ENCODE assay signal across 17 cellular contexts in genomic region chr17:50036455-50037320, GRCh38. TPM values are rescaled to one million over a fixed set of nuclear protein-coding genes. Genes with fewer than 3 reads are reported as not detected.
DNase-seq lines count a peak whose midpoint lies in the region; ATAC-seq and TF ChIP-seq lines count a peak whose summit lies in the region.
"Had no signal": no experiment of that assay in that cellular context is flagged by ENCODE, and none has a peak within 500 bp of the region (broad histone marks: within the 10 kb centered on the region; RNA-seq: fewer than 3 reads in every experiment).

No MANE protein-coding gene starts in this region.

- H3K27ac Mint-ChIP-seq in MCF 10A (ENCODE audit: low read depth, unreplicated experiment), result peak overlapping the region; percentile 84
- H3K27ac Mint-ChIP-seq in nephron, result peak overlapping the region; percentile 50 to 84 (median 66)
- H3K27ac Mint-ChIP-seq: activated CD4-positive, alpha-beta memory T cell treated with anti-CD3 and anti-CD28 coated beads for 36 hours had no signal

- H3K4me1 ChIP-seq in SK-N-SH (ENCODE audit: control insufficient read depth in 1 of 2, insufficient read depth in 2 of 2, low read depth in 1 of 2, low read length in 1 of 2), result peaks cover 7 to 40% of the 10 kb centered on the region in 2 experiments; a peak in 2 of 4 replicates

- no peak for TF ChIP-seq CTCF in SK-N-SH (IDR thresholded peaks at IDR 0.05)
- no peak for TF ChIP-seq CTCF in MCF 10A (IDR thresholded peaks at IDR 0.05; ENCODE audit: unreplicated experiment)
- TF ChIP-seq CTCF in nephron (IDR thresholded peaks at IDR 0.05; ENCODE audit: unreplicated experiment in 3 of 3), result no peak
- TF ChIP-seq CTCF in GM20000 (IDR thresholded peaks at IDR 0.05; ENCODE audit: extremely low read depth, missing control alignments), result no peak

- TF ChIP-seq EP300 in SK-N-SH (IDR thresholded peaks at IDR 0.05; ENCODE audit: borderline replicate concordance in 1 of 2, low read depth in 1 of 2, low read length in 1 of 2), result no peak

- peaks cover 27% of the 10 kb centered on the region for H3K4me1 Mint-ChIP-seq in MCF 10A (ENCODE audit: insufficient read depth, unreplicated experiment)
- H3K4me1 Mint-ChIP-seq in nephron, result peaks cover 46% of the 10 kb centered on the region

- POLR2A ChIA-PET in SK-N-SH (lab: Yijun Ruan, JAX) (interaction anchor here (0.6 kb wide), 1 partner anchor 11 kb away, joined by 3 read pairs; no protein-coding TSS in a partner anchor), MCF 10A (lab: Yijun Ruan, JAX) (interaction anchor here (0.7 to 15.8 kb wide), 3 partner anchors 18 to 28 kb away, joined by 3 to 329 read pairs (median 3); partner anchors contain the start of gene ITGA3)

- 81% methylated on average over 11 of the region's 12 CpGs for WGBS in SK-N-SH (ENCODE audit: low lambda C conversion rate)

- H2AFZ ChIP-seq in SK-N-SH (ENCODE audit: low read depth), result no peak overlapping the region

- ATAC-seq in SK-N-SH treated with all-trans-retinoic acid at 6 μM for 48 hours, result no peak; the same call in 2 of the 3 replicates

- H3K9me3 ChIP-seq in SK-N-SH, result no peaks in the 10 kb centered on the region

- BruUV-seq in MCF 10A (replicated peaks; lab: Mats Ljungman, UMichigan), result no TSS peak

- no peaks in the 10 kb centered on the region for H3K9me2 ChIP-seq in SK-N-SH

- H3K79me2 ChIP-seq in SK-N-SH (ENCODE audit: insufficient read depth), result no peaks in the 10 kb centered on the region

- peak overlapping the region; percentile 61 to 65; a peak in 3 of 4 replicates for H3K27ac ChIP-seq in SK-N-SH (ENCODE audit: low read depth in 2 of 2, low read length in 1 of 2)
- H3K27ac ChIP-seq: HL-60 had no signal

- H3K36me3 Mint-ChIP-seq in MCF 10A (ENCODE audit: insufficient read depth, unreplicated experiment) (no peaks in the 10 kb centered on the region), nephron (ENCODE audit: low read depth) (no peaks in the 10 kb centered on the region)
- H3K36me3 Mint-ChIP-seq: activated CD4-positive, alpha-beta memory T cell treated with anti-CD3 and anti-CD28 coated beads for 36 hours had no signal

- H3K9me3 Mint-ChIP-seq in MCF 10A (ENCODE audit: unreplicated experiment), result no peaks in the 10 kb centered on the region
- no peaks in the 10 kb centered on the region for H3K9me3 Mint-ChIP-seq in nephron
- H3K9me3 Mint-ChIP-seq: activated CD4-positive, alpha-beta memory T cell treated with anti-CD3 and anti-CD28 coated beads for 36 hours had no signal

- peak overlapping the region; percentile 66 for H3K4me2 ChIP-seq in SK-N-SH

- CTCF ChIA-PET in SK-N-SH (lab: Yijun Ruan, JAX), result interaction anchor here (1.0 to 15.7 kb wide), 6 partner anchors 9 to 156 kb away, joined by 3 to 353 read pairs (median 34); partner anchors contain the start of genes ITGA3 and PDK2
- CTCF ChIA-PET in MCF 10A (lab: Yijun Ruan, JAX), result interaction anchor here (0.8 to 1.1 kb wide), 3 partner anchors 10 to 57 kb away, joined by 3 to 5 read pairs (median 3); no protein-coding TSS in a partner anchor

- no peak overlapping the region for H3K4me3 Mint-ChIP-seq in MCF 10A (ENCODE audit: unreplicated experiment)
- H3K4me3 Mint-ChIP-seq in nephron, result no peak overlapping the region
- H3K4me3 Mint-ChIP-seq: activated CD4-positive, alpha-beta memory T cell treated with anti-CD3 and anti-CD28 coated beads for 36 hours had no signal

- no peak for TF ChIP-seq RAD21 in SK-N-SH (IDR thresholded peaks at IDR 0.05; ENCODE audit: low read length)

- H3K27me3 Mint-ChIP-seq in MCF 10A (ENCODE audit: insufficient read depth, unreplicated experiment) (no peaks in the 10 kb centered on the region), nephron (ENCODE audit: low read depth) (peaks cover 7% of the 10 kb centered on the region)

- H3F3A ChIP-seq in SK-N-SH (replicated peaks; ENCODE audit: insufficient read depth), result peaks cover 40% of the 10 kb centered on the region

- intact Hi-C loops in MCF 10A (cut with micrococcal nuclease), result no loop called here

- no peaks in the 10 kb centered on the region for H3K36me3 ChIP-seq in SK-N-SH (replicated peaks in 1 of 2; ENCODE audit: control insufficient read depth in 1 of 2, insufficient read depth in 2 of 2, low read length in 1 of 2)

- no peaks in the 10 kb centered on the region for H4K20me1 ChIP-seq in SK-N-SH (ENCODE audit: insufficient read depth)

- H3K27me3 ChIP-seq in SK-N-SH (ENCODE audit: insufficient read depth), result no peaks in the 10 kb centered on the region

- no peak for TF ChIP-seq POLR2A in erythroblast (IDR thresholded peaks at IDR 0.05; ENCODE audit: low read length)

- no peak overlapping the region for H3K4me3 ChIP-seq in SK-N-SH (ENCODE audit: low read depth in 2 of 2, low read length in 1 of 2)

- peak overlapping the region; percentile 35; the same call in 1 of the 2 replicates for H3K9ac ChIP-seq in SK-N-SH

- DNase-seq in SK-N-SH (peak; percentile 23), MCF 10A (ENCODE audit: unreplicated experiment) (no peak), ureter (ENCODE audit: low spot score) (peak; percentile 41), GM20000 (ENCODE audit: low spot score) (no peak), erythroblast (lab: John Stamatoyannopoulos, UW) (no peak)
- DNase-seq in stimulated activated CD4-positive, alpha-beta T cell treated with anti-CD3 and anti-CD28 coated beads, Interleukin-2, amount 100 ng/mL, for 48 hours, result no peak
- DNase-seq: activated CD4-positive, alpha-beta memory T cell treated with anti-CD3 and anti-CD28 coated beads for 36 hours; central memory CD4-positive, alpha-beta T cell; NCI-H524; Right ventricle myocardium superior; substantia nigra had no signal

TF ChIP-seq in SK-N-SH, 30 proteins besides CTCF, POLR2A, EP300 and RAD21 (continues in another document):
- no peak for TF ChIP-seq MAX (IDR thresholded peaks at IDR 0.05; ENCODE audit: low read depth)
- TF ChIP-seq RXRA (IDR thresholded peaks at IDR 0.05; ENCODE audit: borderline replicate concordance, low read depth), result no peak
- TF ChIP-seq FOXJ3 (CRISPR knock-in tag; IDR thresholded peaks at IDR 0.05), result no peak
- no peak for TF ChIP-seq SIN3A (IDR thresholded peaks at IDR 0.05; ENCODE audit: borderline replicate concordance, low read depth, low read length)
- no peak for TF ChIP-seq PBX3 (IDR thresholded peaks at IDR 0.05)
- TF ChIP-seq CHD2 (IDR thresholded peaks at IDR 0.05; ENCODE audit: low read length, partially characterized antibody), result no peak
- no peak for TF ChIP-seq MEF2A (IDR thresholded peaks at IDR 0.05; ENCODE audit: borderline replicate concordance, low read depth)
- no peak for TF ChIP-seq RCOR1 (IDR thresholded peaks at IDR 0.05; ENCODE audit: low read length)
- TF ChIP-seq TCF12 (IDR thresholded peaks at IDR 0.05), result no peak
- no peak for TF ChIP-seq TAF1 (IDR thresholded peaks at IDR 0.05; ENCODE audit: borderline replicate concordance, low read depth, low read length)

TF ChIP-seq in SK-N-SH treated with all-trans-retinoic acid at 6 μM for 48 hours, 23 proteins besides CTCF, POLR2A, EP300 and RAD21:
- TF ChIP-seq ZNF8 (CRISPR knock-in tag; IDR thresholded peaks at IDR 0.05) (no peak), ARNTL (CRISPR knock-in tag; IDR thresholded peaks at IDR 0.05; ENCODE audit: borderline replicate concordance, low read depth) (no peak), ZNF565 (CRISPR knock-in tag; conservative IDR thresholded peaks at IDR 0.05; ENCODE audit: low read depth) (no peak), ZNF70 (CRISPR knock-in tag; IDR thresholded peaks at IDR 0.05) (no peak), CREB5 (CRISPR knock-in tag; IDR thresholded peaks at IDR 0.05; ENCODE audit: low read depth) (no peak), ISL1 (CRISPR knock-in tag; IDR thresholded peaks at IDR 0.05) (no peak), ZFP30 (CRISPR knock-in tag; IDR thresholded peaks at IDR 0.05) (no peak), ZFP3 (CRISPR knock-in tag; IDR thresholded peaks at IDR 0.05) (no peak), SNAI2 (CRISPR knock-in tag; IDR thresholded peaks at IDR 0.05) (no peak), ESRRG (CRISPR knock-in tag; IDR thresholded peaks at IDR 0.05) (no peak), OSR1 (CRISPR knock-in tag; IDR thresholded peaks at IDR 0.05) (no peak)

RNA-seq across cellular contexts. Expression of gene ITGA3, which starts 19.2 kb away (rescaled TPM):
- polyA plus RNA-seq in SK-N-SH (2012; rRNA removed), result 543 and 766 TPM in 2 replicates
- 239 and 423 TPM in 2 replicates for polyA plus RNA-seq in SK-N-SH (2012; cell fraction: cytosol; rRNA removed)
- polyA plus RNA-seq in SK-N-SH (2012; cell fraction: nucleus; rRNA removed), result 1,445 and 1,576 TPM in 2 replicates
- total RNA-seq in MCF 10A (2022), result 588 and 717 TPM in 2 replicates
- total RNA-seq in ureter, result 211 TPM

RNA-seq across cellular contexts. Expression of gene DLX3, which starts 41.7 kb away (rescaled TPM):
- polyA plus RNA-seq in SK-N-SH (2012; rRNA removed), result not detected in 2 replicates
- polyA plus RNA-seq in SK-N-SH (2012; cell fraction: cytosol; rRNA removed), result not detected in 2 replicates
- not detected in 2 replicates for polyA plus RNA-seq in SK-N-SH (2012; cell fraction: nucleus; rRNA removed)
- total RNA-seq in MCF 10A (2022) (not detected in 2 replicates), ureter (1.1 TPM)
- total RNA-seq: A172; activated CD4-positive, alpha-beta memory T cell treated with anti-CD3 and anti-CD28 coated beads for 36 hours; epithelial cell of proximal tubule; renal cortical epithelial cell; Right ventricle myocardium superior had no signal

RNA-seq across cellular contexts. Expression of gene PDK2, which starts 58.5 kb away (rescaled TPM):
- polyA plus RNA-seq in SK-N-SH (2012; rRNA removed), result 96.1 and 124 TPM in 2 replicates
- 41.5 and 62.1 TPM in 2 replicates for polyA plus RNA-seq in SK-N-SH (2012; cell fraction: cytosol; rRNA removed)
- 123 and 147 TPM in 2 replicates for polyA plus RNA-seq in SK-N-SH (2012; cell fraction: nucleus; rRNA removed)
- total RNA-seq in MCF 10A (2022) (9.9 and 11.2 TPM in 2 replicates), ureter (25.7 TPM)

Comparison
In these comparisons a context has a peak if more than half of its experiments do, and no peak if none do; other contexts are left out.
1. DNase-seq: peak in SK-N-SH (single experiment) and ureter (single experiment); none in MCF 10A (single experiment), stimulated activated CD4-positive, alpha-beta T cell treated with anti-CD3 and anti-CD28 coated beads, Interleukin-2, amount 100 ng/mL, for 48 hours (0 of 2), GM20000 (single experiment) and erythroblast (0 of 2).